In the genomic region with DNA sequence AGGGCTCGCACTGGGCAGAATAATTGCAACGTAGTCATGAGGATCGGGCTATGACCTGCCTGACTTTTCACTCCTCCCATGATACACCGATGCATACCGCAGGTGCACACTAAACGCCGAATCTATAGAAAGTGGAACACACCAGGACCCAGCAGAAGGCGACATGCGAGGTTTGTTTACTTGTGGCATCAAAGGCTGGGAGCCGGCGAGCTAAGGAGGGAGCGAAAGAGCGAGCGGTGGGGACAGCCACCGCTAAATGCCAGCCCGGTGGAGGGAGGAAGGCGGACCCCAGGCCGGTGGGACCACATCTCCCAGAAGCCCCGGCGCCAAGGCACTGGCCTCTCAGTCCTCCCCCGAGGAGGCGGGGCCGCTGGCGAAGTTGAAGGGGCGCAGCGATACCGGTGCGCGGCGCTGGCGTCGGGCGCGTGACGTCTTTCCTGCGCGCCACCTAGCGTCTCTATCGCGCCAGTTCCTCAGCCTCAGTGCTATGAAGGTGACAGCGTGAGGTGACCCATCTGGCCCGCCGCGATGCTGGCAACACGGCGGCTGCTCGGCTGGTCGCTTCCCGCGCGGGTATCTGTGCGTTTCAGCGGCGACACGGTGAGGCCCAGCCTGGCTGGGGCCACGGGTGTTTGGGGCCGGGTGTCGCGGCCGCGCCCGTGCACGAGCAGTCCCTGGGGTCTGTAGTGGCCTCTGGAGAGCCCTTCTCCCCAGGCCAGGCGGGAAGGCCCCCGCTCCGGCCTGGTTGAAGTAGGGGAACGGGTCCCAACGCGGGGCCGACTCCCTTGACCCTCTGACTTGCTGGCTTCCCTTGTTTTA, we compare ENCODE assay signal across 8 cellular contexts. TPM values are rescaled to one million over a fixed set of nuclear protein-coding genes. Genes with fewer than 3 reads are reported as not detected.
A peak's percentile ranks its signal among the peaks of the same experiment; 100 is the strongest.
DNase-seq lines count a peak whose midpoint lies in the region; ATAC-seq and TF ChIP-seq lines count a peak whose summit lies in the region.

NDUFV1 (plus strand) TSS at position 460 of the 819 bp plus-strand sequence; CDS start at position 529, 69 bp downstream.

- no peaks in the 10 kb centered on the region for H3K9me3 Mint-ChIP-seq in activated CD4-positive, alpha-beta T cell treated with anti-CD3 and anti-CD28 coated beads, Interleukin-2, amount 10 ng/mL, durations not matched to agents 7 days and 5 days

- H3K27me3 Mint-ChIP-seq in activated CD4-positive, alpha-beta T cell treated with anti-CD3 and anti-CD28 coated beads, Interleukin-2, amount 10 ng/mL, durations not matched to agents 7 days and 5 days: peaks cover 7% of the 10 kb centered on the region

- intact Hi-C loops in left lung (cut with DNase I): no loop called here

- ATAC-seq in HG03460 (IDR thresholded peaks at IDR 0.05; ENCODE audit: unreplicated experiment) (peak; percentile 97), left lung (peak; percentile 99)

- no peaks in the 10 kb centered on the region for H3K9me3 ChIP-seq in BLaER1 treated with 17β-estradiol and CSF1 and Interleukin-3, amounts not matched to agents 10 nM and 100 nM (replicated peaks in 1 of 11)
- no peaks in the 10 kb centered on the region for H3K9me3 ChIP-seq in left lung

- H4K20me1 ChIP-seq in BLaER1 treated with 17β-estradiol and CSF1 and Interleukin-3, amounts not matched to agents 10 nM and 100 nM: peaks cover 0 to 24% (median 0%) of the 10 kb centered on the region in 11 experiments; a peak in 3 of 22 replicates

- peak within 1 kb of the TSS; percentile 85 to 99 (median 94) for H3K4me3 ChIP-seq in BLaER1 treated with 17β-estradiol and CSF1 and Interleukin-3, amounts not matched to agents 10 nM and 100 nM
- H3K4me3 ChIP-seq in coronary artery: peak within 1 kb of the TSS; percentile 97
- H3K4me3 ChIP-seq in left lung: peak within 1 kb of the TSS; percentile 89 to 98

- CTCF ChIA-PET in activated CD4-positive, alpha-beta T cell treated with anti-CD3 and anti-CD28 coated beads, Interleukin-2, amount 10 ng/mL, durations not matched to agents 7 days and 5 days (lab: Charles Lee): interaction anchor here (0.6 to 3.8 kb wide), 3 partner anchors 23 to 1116 kb away, joined by 4 to 18 read pairs (median 7); partner anchors contain the start of gene NUDT8

- peak within 1 kb of the TSS; percentile 89 to 99 (median 96) for H3K4me2 ChIP-seq in BLaER1 treated with 17β-estradiol and CSF1 and Interleukin-3, amounts not matched to agents 10 nM and 100 nM

- H3K27me3 ChIP-seq in BLaER1 treated with 17β-estradiol and CSF1 and Interleukin-3, amounts not matched to agents 10 nM and 100 nM: peaks cover 0 to 4% (median 0%) of the 10 kb centered on the region in 11 experiments; a peak in 3 of 22 replicates
- no peaks in the 10 kb centered on the region for H3K27me3 ChIP-seq in left lung

- peaks cover 18% of the 10 kb centered on the region for H3K36me3 Mint-ChIP-seq in activated CD4-positive, alpha-beta T cell treated with anti-CD3 and anti-CD28 coated beads, Interleukin-2, amount 10 ng/mL, durations not matched to agents 7 days and 5 days (ENCODE audit: low read depth)

- peak within 1 kb of the TSS; percentile 89 to 95 (median 91) for H3K9ac ChIP-seq in BLaER1 treated with 17β-estradiol and CSF1 and Interleukin-3, amounts not matched to agents 10 nM and 100 nM

- peaks cover 17 to 28% (median 25%) of the 10 kb centered on the region in 10 experiments for H3K4me1 ChIP-seq in BLaER1 treated with 17β-estradiol and CSF1 and Interleukin-3, amounts not matched to agents 10 nM and 100 nM
- H3K4me1 ChIP-seq in left lung: peaks cover 13 to 23% of the 10 kb centered on the region in 2 donors

- POLR2A ChIA-PET in activated CD4-positive, alpha-beta T cell treated with anti-CD3 and anti-CD28 coated beads, Interleukin-2, amount 10 ng/mL, durations not matched to agents 7 days and 5 days (lab: Charles Lee): no interaction called here

- peak; percentile 34 for TF ChIP-seq CTCF in coronary artery (IDR thresholded peaks at IDR 0.05)
- peak; percentile 38 to 73 for TF ChIP-seq CTCF in left lung (IDR thresholded peaks at IDR 0.05)

- peak within 1 kb of the TSS; percentile 93 for H3K27ac Mint-ChIP-seq in activated CD4-positive, alpha-beta T cell treated with anti-CD3 and anti-CD28 coated beads, Interleukin-2, amount 10 ng/mL, durations not matched to agents 7 days and 5 days

- peaks cover 19% of the 10 kb centered on the region for H3K4me1 Mint-ChIP-seq in activated CD4-positive, alpha-beta T cell treated with anti-CD3 and anti-CD28 coated beads, Interleukin-2, amount 10 ng/mL, durations not matched to agents 7 days and 5 days

- DNase-seq in GM19240 (ENCODE audit: insufficient read length, low spot score) (peak; percentile 70), NCI-H526 treated with DMSO at 0.1 percent for 48 hours (lab: John Stamatoyannopoulos, UW) (peak; percentile 88), coronary artery (ENCODE audit: low spot score) (peak; percentile 96), left lung (peak; percentile 97 to 100)
- peak; percentile 97 for DNase-seq in activated CD4-positive, alpha-beta T cell treated with anti-CD3 and anti-CD28 coated beads, Interleukin-2, amount 10 ng/mL, durations not matched to agents 7 days and 5 days
- DNase-seq in stimulated activated CD4-positive, alpha-beta T cell treated with anti-CD3 and anti-CD28 coated beads, Interleukin-2, amount 100 ng/mL, for 48 hours: peak; percentile 95

- peaks cover 33 to 38% (median 36%) of the 10 kb centered on the region in 11 experiments for H3K36me3 ChIP-seq in BLaER1 treated with 17β-estradiol and CSF1 and Interleukin-3, amounts not matched to agents 10 nM and 100 nM
- peaks cover 0 to 34% of the 10 kb centered on the region in 2 donors for H3K36me3 ChIP-seq in left lung

- peak within 1 kb of the TSS; percentile 72 to 88 (median 82) for H3K27ac ChIP-seq in BLaER1 treated with 17β-estradiol and CSF1 and Interleukin-3, amounts not matched to agents 10 nM and 100 nM
- peak within 1 kb of the TSS; percentile 85 for H3K27ac ChIP-seq in coronary artery
- peak within 1 kb of the TSS; percentile 21 to 80 for H3K27ac ChIP-seq in left lung

- H3K4me3 Mint-ChIP-seq in activated CD4-positive, alpha-beta T cell treated with anti-CD3 and anti-CD28 coated beads, Interleukin-2, amount 10 ng/mL, durations not matched to agents 7 days and 5 days: peak within 1 kb of the TSS; percentile 93

RNA-seq across cellular contexts. Expression of gene NDUFV1, which starts in this region (rescaled TPM):
- total RNA-seq in activated CD4-positive, alpha-beta T cell treated with anti-CD3 and anti-CD28 coated beads, Interleukin-2, amount 10 ng/mL, durations not matched to agents 7 days and 5 days: 100 to 1,000 TPM; 204 to 228 TPM
- 100 to 1,000 TPM; 136 to 155 TPM for total RNA-seq in left lung

Comparison
In these comparisons a context has a peak if more than half of its experiments do, and no peak if none do; other contexts are left out.
1. Peak in every context shown above with its lines: DNase-seq, ATAC-seq, H3K4me3 ChIP-seq and H3K27ac ChIP-seq.